8 cellular contexts compared by ENCODE assay signal in the genomic region with DNA sequence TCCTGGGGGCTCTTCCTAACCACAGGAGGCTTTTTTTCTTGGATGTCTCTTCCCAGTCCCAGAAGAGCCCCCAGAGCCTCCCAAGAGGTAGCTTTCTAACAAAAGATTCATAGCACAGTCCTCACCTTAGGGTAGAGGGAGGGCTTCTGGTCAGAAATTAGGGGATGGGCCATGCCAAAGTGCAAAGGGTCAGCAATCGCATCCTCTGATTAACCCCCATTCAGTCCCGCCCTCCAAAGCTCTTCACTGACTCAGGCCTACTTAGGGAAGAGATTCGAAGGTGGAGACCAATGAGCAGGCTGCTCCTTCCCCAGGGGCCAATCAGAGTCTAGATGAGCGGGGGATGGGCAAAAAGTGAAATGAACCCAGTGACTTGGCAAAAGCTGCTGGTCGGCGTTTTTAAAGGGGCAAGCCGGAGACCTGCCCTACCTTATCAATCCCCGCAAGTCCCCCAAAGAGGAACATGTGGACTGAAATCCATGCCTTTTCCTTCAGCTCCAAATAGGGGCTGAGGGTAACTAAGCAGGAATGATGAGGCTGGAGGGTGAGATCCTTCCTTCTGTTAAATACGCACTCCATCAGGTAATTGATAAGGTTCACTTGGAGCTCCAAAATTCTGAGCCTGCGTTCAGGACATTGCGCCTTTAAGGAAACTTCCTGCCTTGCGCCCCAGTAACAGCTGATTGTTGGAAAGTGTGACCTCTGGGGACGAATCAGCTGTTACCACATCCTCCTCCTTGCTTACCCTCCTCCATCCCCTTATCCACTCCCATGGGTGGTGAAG. TPM values are rescaled to one million over a fixed set of nuclear protein-coding genes. Genes with fewer than 3 reads are reported as not detected.
DNase-seq lines count a peak whose midpoint lies in the region; FAIRE-seq and TF ChIP-seq lines count a peak whose summit lies in the region.

No MANE protein-coding gene starts in this region.

- H3K27ac ChIP-seq in mesendoderm (ENCODE audit: low read depth, low read length), result peak overlapping the region; percentile 99

- H3K4me2 ChIP-seq in mesendoderm (ENCODE audit: low read length), result peak overlapping the region; percentile 87

- TF ChIP-seq CTCF in GM20000 (IDR thresholded peaks at IDR 0.05; ENCODE audit: extremely low read depth, missing control alignments), result no peak

- peak; percentile 91 for FAIRE-seq in endometrium (lab: Jason Lieb, UNC)

- peak overlapping the region; percentile 100 for H3K4ac ChIP-seq in mesendoderm (ENCODE audit: low read depth, low read length)

- H3K79me1 ChIP-seq in mesendoderm (ENCODE audit: low read length), result peaks cover 5% of the 10 kb centered on the region

- H3K9ac ChIP-seq in NT2/D1 (ENCODE audit: insufficient read length, low read depth) (peak overlapping the region; percentile 95), mesendoderm (ENCODE audit: low read length) (peak overlapping the region; percentile 92)

- H4K8ac ChIP-seq in mesendoderm (ENCODE audit: low read depth, low read length), result peak overlapping the region; percentile 93

- no peaks in the 10 kb centered on the region for H3K9me3 ChIP-seq in NT2/D1 (ENCODE audit: insufficient read depth, low read length)

- H3K56ac ChIP-seq in mesendoderm (ENCODE audit: low read length), result peak overlapping the region; percentile 98

- WGBS in mesendoderm (ENCODE audit: extremely low coverage, insufficient coverage, low lambda C conversion rate), result no CpG with 5 or more reads among the region's 13 CpGs

- H2BK15ac ChIP-seq in mesendoderm (replicated peaks; ENCODE audit: low read depth), result peak overlapping the region; percentile 79

- peaks cover 22% of the 10 kb centered on the region for H3K36me3 ChIP-seq in NT2/D1 (ENCODE audit: insufficient read depth, insufficient read length, low read length)
- H3K36me3 ChIP-seq in mesendoderm (ENCODE audit: control insufficient read depth, insufficient read depth, low read length), result no peaks in the 10 kb centered on the region

- H3K18ac ChIP-seq in mesendoderm (ENCODE audit: low read length), result peak overlapping the region; percentile 100

- peaks cover 24% of the 10 kb centered on the region for H3K4me1 ChIP-seq in NT2/D1 (ENCODE audit: insufficient read depth, insufficient read length)
- peaks cover 4% of the 10 kb centered on the region for H3K4me1 ChIP-seq in mesendoderm (ENCODE audit: control insufficient read depth, low read depth, low read length)

- peak; percentile 85 for DNase-seq in COLO668 (lab: John Stamatoyannopoulos, UW; ENCODE audit: unreplicated experiment)
- DNase-seq in GM20000 (ENCODE audit: low spot score), result peak; percentile 92
- DNase-seq in HUDEP-2 (lab: John Stamatoyannopoulos, UW; ENCODE audit: unreplicated experiment in 76 of 76), result peak in 75 of 76 experiments; percentile 53 to 97 (median 91)
- peak; percentile 96 for DNase-seq in NT2/D1 (ENCODE audit: low read depth, low spot score)
- DNase-seq in activated CD8-positive, alpha-beta memory T cell treated with anti-CD3 and anti-CD28 coated beads, Interleukin-2, amount 50 U/mL, for 1 hour (ENCODE audit: extremely low read depth), result peak; percentile 54
- peak; percentile 100 for DNase-seq in mesendoderm
- DNase-seq in stimulated activated CD8-positive, alpha-beta memory T cell treated with anti-CD3 and anti-CD28 coated beads, Interleukin-12 subunit alpha, Interleukin-12 subunit beta, amount 100 ng/mL, for 4 hours (ENCODE audit: low read depth), result peak; percentile 64

- peak overlapping the region; percentile 98 for H4K5ac ChIP-seq in mesendoderm (ENCODE audit: low read length)

- peak overlapping the region; percentile 98 for H2BK5ac ChIP-seq in mesendoderm (ENCODE audit: low read length)

- H3K23ac ChIP-seq in mesendoderm (ENCODE audit: low read length), result no peak overlapping the region

- H2BK120ac ChIP-seq in mesendoderm (ENCODE audit: low read depth, low read length), result peak overlapping the region; percentile 99

- H3K4me3 ChIP-seq in NT2/D1 (ENCODE audit: insufficient read length, low read depth) (peak overlapping the region; percentile 88), mesendoderm (ENCODE audit: low read length) (peak overlapping the region; percentile 67)

- H3K27me3 ChIP-seq in NT2/D1 (ENCODE audit: insufficient read depth, insufficient read length), result no peaks in the 10 kb centered on the region
- no peaks in the 10 kb centered on the region for H3K27me3 ChIP-seq in mesendoderm (ENCODE audit: insufficient read depth, low read length, poor library complexity)

- H3K79me2 ChIP-seq in mesendoderm (ENCODE audit: control insufficient read depth, insufficient read depth, low read length), result peaks cover 2% of the 10 kb centered on the region

- H2AK5ac ChIP-seq in mesendoderm (ENCODE audit: low read length), result peak overlapping the region; percentile 12

RNA-seq across cellular contexts. Expression of a gene that starts 6.9 kb away (rescaled TPM):
- 0.52 TPM for polyA plus RNA-seq in mesendoderm (2013, experiment 1 of 2)
- polyA plus RNA-seq in mesendoderm (2013, experiment 2 of 2), result 0.50 TPM

RNA-seq across cellular contexts. Expression of a gene that starts 7.4 kb away (rescaled TPM):
- polyA plus RNA-seq in mesendoderm (2013, experiment 1 of 2), result 6.6 TPM
- 5.6 TPM for polyA plus RNA-seq in mesendoderm (2013, experiment 2 of 2)

RNA-seq across cellular contexts. Expression of a gene that starts 25.6 kb away (rescaled TPM):
- 0.34 TPM for polyA plus RNA-seq in mesendoderm (2013, experiment 1 of 2)
- polyA plus RNA-seq in mesendoderm (2013, experiment 2 of 2), result 0.31 TPM

RNA-seq across cellular contexts. Expression of a gene that starts 32.4 kb away (rescaled TPM):
- polyA plus RNA-seq in mesendoderm (2013, experiment 1 of 2), result 158 TPM
- polyA plus RNA-seq in mesendoderm (2013, experiment 2 of 2), result 144 TPM

RNA-seq across cellular contexts. Expression of a gene that starts 44.8 kb away (rescaled TPM):
- polyA plus RNA-seq in mesendoderm (2013, experiment 1 of 2), result 18.6 TPM
- polyA plus RNA-seq in mesendoderm (2013, experiment 2 of 2), result 19.8 TPM

Comparison
In these comparisons a context has a peak if more than half of its experiments do, and no peak if none do; other contexts are left out.
1. Peak in every context shown above with its lines: DNase-seq, H3K4me3 ChIP-seq and H3K27ac ChIP-seq.